Comparison of ENCODE assay signal across 22 cellular contexts in the genomic region with DNA sequence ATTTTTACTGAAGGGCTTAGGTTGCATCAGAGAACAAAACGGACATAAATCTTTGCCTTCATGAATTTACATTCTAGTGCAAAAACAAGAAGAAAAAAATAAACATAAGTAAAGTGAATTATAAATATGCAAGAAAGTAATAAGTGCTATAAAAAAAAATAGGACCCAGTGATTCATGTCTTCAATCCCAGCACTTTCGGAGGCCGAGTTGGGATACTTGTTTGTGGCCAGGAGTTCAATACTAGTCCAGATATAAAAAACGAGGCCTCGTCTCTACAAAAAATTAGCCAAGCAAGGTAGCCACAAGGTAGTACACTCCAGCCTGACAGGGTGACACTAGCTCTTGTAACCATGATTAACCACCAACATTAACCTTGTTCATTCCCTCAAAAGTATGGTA.
"Had no signal": no experiment of that assay in that cellular context is flagged by ENCODE, and none has a peak within 500 bp of the region (broad histone marks: within the 10 kb centered on the region; RNA-seq: fewer than 3 reads in every experiment).

No MANE protein-coding gene starts in this region.

- H3K27me3 ChIP-seq: colonic mucosa, esophagus squamous epithelium, gastrocnemius medialis, heart right ventricle, left lung had no signal

- H3K9me3 ChIP-seq: colonic mucosa, esophagus squamous epithelium, gastrocnemius medialis, heart right ventricle, left lung, lower lobe of right lung had no signal

- DNase-seq: colonic mucosa; cortex of kidney; effector CD8-positive, alpha-beta T cell; effector memory CD8-positive, alpha-beta T cell; endodermal cell; esophagus squamous epithelium; foreskin fibroblast; foreskin melanocyte; gastrocnemius medialis; glutamatergic neuron; head of caudate nucleus; heart right ventricle; hippocampal formation; left cardiac atrium; left lung; left ventricle myocardium superior; lower lobe of right lung; mesendoderm; midbrain; naive thymus-derived CD4-positive, alpha-beta T cell had no signal

- H3K27ac ChIP-seq: colonic mucosa, epithelial cell of prostate, esophagus squamous epithelium, gastrocnemius medialis, heart right ventricle, left lung, lower lobe of right lung had no signal

- H3K36me3 ChIP-seq: colonic mucosa, esophagus squamous epithelium, gastrocnemius medialis, heart right ventricle, left lung, lower lobe of right lung had no signal

- H3K4me3 ChIP-seq: colonic mucosa, esophagus squamous epithelium, gastrocnemius medialis, heart right ventricle, left lung, lower lobe of right lung had no signal

- H3K4me1 ChIP-seq: colonic mucosa, esophagus squamous epithelium, gastrocnemius medialis, heart right ventricle, left lung, lower lobe of right lung had no signal

- ATAC-seq: effector memory CD8-positive, alpha-beta T cell; esophagus mucosa; gastrocnemius medialis; heart right ventricle; left cardiac atrium; left lung; left ventricle myocardium superior; lower lobe of right lung; naive thymus-derived CD4-positive, alpha-beta T cell had no signal
